In the genomic region with DNA sequence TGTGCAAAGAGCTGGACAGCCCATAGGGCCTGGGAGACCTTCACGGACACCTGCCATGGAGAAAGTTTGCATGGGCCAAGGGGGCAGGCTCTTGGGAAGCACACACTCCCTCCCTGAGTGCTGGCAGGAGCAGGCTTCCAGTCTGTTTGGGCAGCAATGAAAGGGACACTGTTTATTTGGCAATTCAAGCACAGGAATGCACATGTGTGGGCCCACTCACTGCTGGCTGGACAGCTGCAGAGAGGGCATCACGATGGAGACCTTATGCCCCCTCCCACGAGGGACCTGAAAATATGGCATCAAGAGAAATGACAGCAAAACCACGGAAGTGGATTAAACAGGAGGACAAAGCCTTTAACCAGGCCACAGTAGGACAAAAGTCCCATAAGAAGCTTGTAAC, we compare ENCODE assay signal across 11 cellular contexts.
"Had no signal": no experiment of that assay in that cellular context is flagged by ENCODE, and none has a peak within 500 bp of the region (broad histone marks: within the 10 kb centered on the region; RNA-seq: fewer than 3 reads in every experiment).

No MANE protein-coding gene starts in this region.

- H3K4me1 ChIP-seq: pancreas had no signal

- H3K9me3 ChIP-seq: esophagus muscularis mucosa, mucosa of descending colon, pancreas, stomach had no signal

- DNase-seq: activated CD4-positive, CD25-positive, alpha-beta regulatory T cell; amygdala; glutamatergic neuron; immature natural killer cell; mammary epithelial cell had no signal

- H3K36me3 ChIP-seq: esophagus muscularis mucosa, pancreas, stomach had no signal

- H3K4me3 ChIP-seq: esophagus muscularis mucosa, mucosa of descending colon, pancreas, stomach had no signal

- H3K4me3 Mint-ChIP-seq: brain; immature natural killer cell; T-helper 1 cell treated with Interleukin-12 subunit alpha and Interleukin-12 subunit beta and Interleukin-4 antibody, amounts not matched to agents 30 μg/mL and 1 μg/mL, for 36 hours had no signal

- ATAC-seq: mucosa of descending colon, pancreas had no signal

- H3K27ac ChIP-seq: esophagus muscularis mucosa, pancreas, stomach had no signal

- H3K27ac Mint-ChIP-seq: T-helper 1 cell treated with Interleukin-12 subunit alpha and Interleukin-12 subunit beta and Interleukin-4 antibody, amounts not matched to agents 30 μg/mL and 1 μg/mL, for 36 hours had no signal

- H3K27me3 ChIP-seq: pancreas had no signal

- H3K9me3 Mint-ChIP-seq: immature natural killer cell had no signal

- H3K36me3 Mint-ChIP-seq: brain had no signal
